ENCODE assay signal across 16 cellular contexts in genomic region chr3:141894524-141895176, GRCh38. TPM values are rescaled to one million over a fixed set of nuclear protein-coding genes. Genes with fewer than 3 reads are reported as not detected.
DNase-seq lines count a peak whose midpoint lies in the region; ATAC-seq and TF ChIP-seq lines count a peak whose summit lies in the region.
"Had no signal": no experiment of that assay in that cellular context is flagged by ENCODE, and none has a peak within 500 bp of the region (broad histone marks: within the 10 kb centered on the region; RNA-seq: fewer than 3 reads in every experiment).

No MANE protein-coding gene starts in this region.

- H3K36me3 Mint-ChIP-seq in activated CD4-positive, alpha-beta T cell treated with anti-CD3 and anti-CD28 coated beads, Interleukin-2, amount 10 ng/mL, durations not matched to agents 24 days and 14 days (ENCODE audit: low read depth): peaks cover 49% of the 10 kb centered on the region

- peaks cover 9% of the 10 kb centered on the region for H3K4me1 ChIP-seq in vagina

- no peaks in the 10 kb centered on the region for H3K27me3 ChIP-seq in vagina

- H3K4me3 Mint-ChIP-seq in activated CD4-positive, alpha-beta T cell treated with anti-CD3 and anti-CD28 coated beads, Interleukin-2, amount 10 ng/mL, durations not matched to agents 24 days and 14 days: no peak overlapping the region
- H3K4me3 Mint-ChIP-seq: activated CD4-positive, alpha-beta memory T cell treated with anti-CD3 and anti-CD28 coated beads for 36 hours; activated naive CD8-positive, alpha-beta T cell treated with anti-CD3 and anti-CD28 coated beads, Interleukin-2, amount 50 U/mL, for 24 hours; memory B cell had no signal

- ATAC-seq in GM18517 (IDR thresholded peaks at IDR 0.05; ENCODE audit: unreplicated experiment): no peak
- ATAC-seq: activated naive CD8-positive, alpha-beta T cell treated with anti-CD3 and anti-CD28 coated beads, Interleukin-2, amount 50 U/mL, for 24 hours had no signal

- H3K9me3 ChIP-seq in vagina: no peaks in the 10 kb centered on the region

- no peaks in the 10 kb centered on the region for H3K27me3 Mint-ChIP-seq in activated CD4-positive, alpha-beta T cell treated with anti-CD3 and anti-CD28 coated beads, Interleukin-2, amount 10 ng/mL, durations not matched to agents 24 days and 14 days
- H3K27me3 Mint-ChIP-seq: activated CD4-positive, alpha-beta memory T cell treated with anti-CD3 and anti-CD28 coated beads for 36 hours; activated naive CD8-positive, alpha-beta T cell treated with anti-CD3 and anti-CD28 coated beads, Interleukin-2, amount 50 U/mL, for 24 hours; memory B cell had no signal

- no peak for TF ChIP-seq POLR2A in vagina (IDR thresholded peaks at IDR 0.05)
- no peak for TF ChIP-seq POLR2A in lower leg skin (IDR thresholded peaks at IDR 0.05)

- peaks cover 8% of the 10 kb centered on the region for H3K9me3 Mint-ChIP-seq in activated CD4-positive, alpha-beta T cell treated with anti-CD3 and anti-CD28 coated beads, Interleukin-2, amount 10 ng/mL, durations not matched to agents 24 days and 14 days

- peak overlapping the region; percentile 9 for H3K27ac ChIP-seq in vagina

- H3K27ac Mint-ChIP-seq in activated CD4-positive, alpha-beta T cell treated with anti-CD3 and anti-CD28 coated beads, Interleukin-2, amount 10 ng/mL, durations not matched to agents 24 days and 14 days: peak overlapping the region; percentile 62
- H3K27ac Mint-ChIP-seq: activated CD4-positive, alpha-beta memory T cell treated with anti-CD3 and anti-CD28 coated beads for 36 hours; activated naive CD8-positive, alpha-beta T cell treated with anti-CD3 and anti-CD28 coated beads, Interleukin-2, amount 50 U/mL, for 24 hours; memory B cell had no signal

- 48 to 56% methylated on average over 5 of the region's 5 CpGs for WGBS in lower leg skin, 2 donors

- no peak for DNase-seq in activated CD4-positive, alpha-beta T cell treated with anti-CD3 and anti-CD28 coated beads, Interleukin-2, amount 10 ng/mL, durations not matched to agents 24 days and 14 days
- no peak for DNase-seq in activated CD4-positive, alpha-beta T cell treated with anti-CD3 and anti-CD28 coated beads for 1 hour
- peak; percentile 66 for DNase-seq in SIG-M5 treated with dmso at 0.1 percent for 504 hours (lab: John Stamatoyannopoulos, UW; ENCODE audit: unreplicated experiment)
- peak; percentile 93 for DNase-seq in fibroblast of pulmonary artery (ENCODE audit: low read depth)
- no peak for DNase-seq in vagina (ENCODE audit: extremely low spot score in 2 of 2)
- DNase-seq in lower leg skin (ENCODE audit: low spot score in 2 of 2): no peak
- no peak for DNase-seq in DMS153 (lab: John Stamatoyannopoulos, UW)
- DNase-seq: 8988T; activated CD4-positive, alpha-beta memory T cell treated with anti-CD3 and anti-CD28 coated beads for 36 hours; activated naive CD8-positive, alpha-beta T cell treated with anti-CD3 and anti-CD28 coated beads, Interleukin-2, amount 50 U/mL, for 24 hours; NCI-H1694; right cardiac atrium; SHP77; stimulated activated CD8-positive, alpha-beta memory T cell treated with anti-CD3 and anti-CD28 coated beads, Interleukin-4, amount 100 ng/mL, for 48 hours had no signal

- intact Hi-C loops in activated CD4-positive, alpha-beta T cell treated with anti-CD3 and anti-CD28 coated beads, Interleukin-2, amount 10 ng/mL, durations not matched to agents 24 days and 14 days (cut with micrococcal nuclease): loop anchor here (5.0 kb wide), 1 partner anchor 97 kb away; no protein-coding TSS in a partner anchor
- intact Hi-C loops in vagina (cut with DNase I) (no loop called here), lower leg skin (cut with DNase I; ENCODE audit: low total_unique reads) (no loop called here)

- peaks cover 37% of the 10 kb centered on the region for H3K4me1 Mint-ChIP-seq in activated CD4-positive, alpha-beta T cell treated with anti-CD3 and anti-CD28 coated beads, Interleukin-2, amount 10 ng/mL, durations not matched to agents 24 days and 14 days

- no peaks in the 10 kb centered on the region for H3K36me3 ChIP-seq in vagina

- no peak overlapping the region for H3K4me3 ChIP-seq in fibroblast of pulmonary artery (replicated peaks; ENCODE audit: low read depth, low read length)
- no peak overlapping the region for H3K4me3 ChIP-seq in vagina
- H3K4me3 ChIP-seq in lower leg skin (ENCODE audit: low read depth, poor library complexity, severe bottlenecking): no peak overlapping the region

- TF ChIP-seq CTCF in fibroblast of pulmonary artery (IDR thresholded peaks at IDR 0.05; ENCODE audit: low read length, missing control alignments): no peak
- TF ChIP-seq CTCF in vagina (IDR thresholded peaks at IDR 0.05): no peak
- TF ChIP-seq CTCF in lower leg skin (IDR thresholded peaks at IDR 0.05): no peak

RNA-seq across cellular contexts. Expression of gene ATP1B3, which starts 18.2 kb away (rescaled TPM):
- 223 and 224 TPM in 2 replicates for total RNA-seq in activated CD4-positive, alpha-beta T cell treated with anti-CD3 and anti-CD28 coated beads, Interleukin-2, amount 10 ng/mL, durations not matched to agents 24 days and 14 days
- total RNA-seq in vagina (88.1 TPM), lower leg skin (100 to 1,000 TPM; 120 to 161 (median 140) TPM)

Comparison
In these comparisons a context has a peak if more than half of its experiments do, and no peak if none do; other contexts are left out.
1. DNase-seq: peak in SIG-M5 treated with dmso at 0.1 percent for 504 hours (single experiment) and fibroblast of pulmonary artery (single experiment); none in activated CD4-positive, alpha-beta T cell treated with anti-CD3 and anti-CD28 coated beads, Interleukin-2, amount 10 ng/mL, durations not matched to agents 24 days and 14 days (single experiment), activated CD4-positive, alpha-beta T cell treated with anti-CD3 and anti-CD28 coated beads for 1 hour (single experiment), vagina (0 of 2), lower leg skin (0 of 2) and DMS153 (single experiment).